1 cellular context compared by ENCODE assay signal in genomic region chr5:132110930-132111329, GRCh38.
TF ChIP-seq lines count a peak whose summit lies in the region.

No MANE protein-coding gene starts in this region.

TF ChIP-seq in GM23338, 12 proteins besides CTCF, POLR2A, EP300 and RAD21 (continued from another document):
- no peak for TF ChIP-seq REST (IDR thresholded peaks at IDR 0.05; ENCODE audit: unreplicated experiment)
- TF ChIP-seq EZH2 (IDR thresholded peaks at IDR 0.05; ENCODE audit: low read depth, unreplicated experiment) = no peak
- no peak for TF ChIP-seq STAT1 (IDR thresholded peaks at IDR 0.05; ENCODE audit: unreplicated experiment)
- TF ChIP-seq ZNF331 (CRISPR knock-in tag; IDR thresholded peaks at IDR 0.05; ENCODE audit: low read depth) = no peak
- no peak for TF ChIP-seq CREB1 (CRISPR knock-in tag; IDR thresholded peaks at IDR 0.05; ENCODE audit: low read depth)
- TF ChIP-seq NANOG (IDR thresholded peaks at IDR 0.05; ENCODE audit: borderline replicate concordance) = no peak
TF ChIP-seq in GM23338: peak in this region for 0.
